1 cellular context compared by ENCODE assay signal in genomic region chr19:45863840-45864628, GRCh38.
A peak's percentile ranks its signal among the peaks of the same experiment; 100 is the strongest.
TF ChIP-seq lines count a peak whose summit lies in the region.

Gene FOXA3 (plus strand): TSS chr19:45864326. CDS start chr19:45864457, 131 bp downstream.

TF ChIP-seq in HepG2, 621 proteins besides CTCF, POLR2A, EP300 and RAD21 (continued from another document and continues in another):
- TF ChIP-seq ZNF609 (CRISPR knock-in tag; IDR thresholded peaks at IDR 0.05; ENCODE audit: borderline replicate concordance) (no peak), ZNF281 (CRISPR knock-in tag; IDR thresholded peaks at IDR 0.05; ENCODE audit: borderline replicate concordance) (peak; percentile 5; the same call in 1 of the 2 replicates), ZNF24 (IDR thresholded peaks at IDR 0.05) (no peak), ZNF501 (CRISPR knock-in tag; IDR thresholded peaks at IDR 0.05) (no peak), ZBTB3 (CRISPR knock-in tag; IDR thresholded peaks at IDR 0.05; ENCODE audit: borderline replicate concordance, low read depth) (no peak), ZFX (CRISPR knock-in tag; IDR thresholded peaks at IDR 0.05; ENCODE audit: low read depth) (no peak), EEA1 (CRISPR knock-in tag; IDR thresholded peaks at IDR 0.05; ENCODE audit: borderline replicate concordance) (no peak), ZNF446 (CRISPR knock-in tag; IDR thresholded peaks at IDR 0.05) (0 out of 2 replicates have a peak, but pooled peaks have one; percentile 62), ARHGAP35 (CRISPR knock-in tag; IDR thresholded peaks at IDR 0.05; ENCODE audit: borderline replicate concordance) (peak; percentile 22; the same call in 1 of the 2 replicates), SRSF4 (IDR thresholded peaks at IDR 0.05; ENCODE audit: low read depth, low read length, poor library complexity, severe bottlenecking) (no peak), ZNF546 (CRISPR knock-in tag; conservative IDR thresholded peaks at IDR 0.05) (peak; percentile 22; the same call in 1 of the 2 replicates), BCLAF1 (IDR thresholded peaks at IDR 0.05) (no peak), TBX2 (CRISPR knock-in tag; IDR thresholded peaks at IDR 0.05; ENCODE audit: borderline replicate concordance) (peak; percentile 56), FOSL2 (CRISPR knock-in tag; IDR thresholded peaks at IDR 0.05) (0 out of 2 replicates have a peak, but pooled peaks have one; percentile 29), CBX2 (IDR thresholded peaks at IDR 0.05; ENCODE audit: low read depth, low read length) (no peak), CBX2 (CRISPR knock-in tag; IDR thresholded peaks at IDR 0.05; ENCODE audit: low read depth) (no peak), ZBTB49 (CRISPR knock-in tag; IDR thresholded peaks at IDR 0.05; ENCODE audit: borderline replicate concordance) (no peak), MATR3 (CRISPR knock-in tag; IDR thresholded peaks at IDR 0.05) (no peak), ZBTB2 (CRISPR knock-in tag; IDR thresholded peaks at IDR 0.05; ENCODE audit: low read depth) (0 out of 2 replicates have a peak, but pooled peaks have one; percentile 34), RORA (CRISPR knock-in tag; IDR thresholded peaks at IDR 0.05) (no peak), PREB (CRISPR knock-in tag; IDR thresholded peaks at IDR 0.05) (no peak), TSC22D2 (CRISPR knock-in tag; IDR thresholded peaks at IDR 0.05; ENCODE audit: borderline replicate concordance) (no peak; the same call in 1 of the 2 replicates), ZNF780A (CRISPR knock-in tag; IDR thresholded peaks at IDR 0.05) (no peak), TBX3 (IDR thresholded peaks at IDR 0.05; ENCODE audit: borderline replicate concordance) (no peak), GLI4 (CRISPR knock-in tag; IDR thresholded peaks at IDR 0.05; ENCODE audit: borderline replicate concordance) (no peak), GMEB1 (CRISPR knock-in tag; IDR thresholded peaks at IDR 0.05; ENCODE audit: borderline replicate concordance) (no peak), HNF1B (CRISPR knock-in tag; IDR thresholded peaks at IDR 0.05) (0 out of 2 replicates have a peak, but pooled peaks have one; percentile 66), SRSF1 (optimal IDR thresholded peaks at IDR 0.05; ENCODE audit: low read depth, low read length) (peak; percentile 95), SP1 (IDR thresholded peaks at IDR 0.05) (no peak), SP1 (CRISPR knock-in tag; IDR thresholded peaks at IDR 0.05) (0 out of 2 replicates have a peak, but pooled peaks have one; percentile 42), ZNF484 (CRISPR knock-in tag; IDR thresholded peaks at IDR 0.05; ENCODE audit: borderline replicate concordance, low read depth) (no peak), NRL (CRISPR knock-in tag; IDR thresholded peaks at IDR 0.05; ENCODE audit: borderline replicate concordance) (no peak), JUND (CRISPR knock-in tag; IDR thresholded peaks at IDR 0.05) (no peak), NCOA2 (CRISPR knock-in tag; IDR thresholded peaks at IDR 0.05) (no peak; the same call in 1 of the 2 replicates), PRPF4 (IDR thresholded peaks at IDR 0.05; ENCODE audit: low read depth, low read length, poor library complexity, severe bottlenecking) (no peak), ZNF713 (CRISPR knock-in tag; IDR thresholded peaks at IDR 0.05) (no peak), SRY (CRISPR knock-in tag; IDR thresholded peaks at IDR 0.05) (no peak; the same call in 1 of the 2 replicates)
